8 cellular contexts compared by ENCODE assay signal in genomic region chr2:99066075-99066557, GRCh38.
DNase-seq lines count a peak whose midpoint lies in the region; ATAC-seq and TF ChIP-seq lines count a peak whose summit lies in the region.

No MANE protein-coding gene starts in this region.

- peak; percentile 44 for ATAC-seq in HG02678 (IDR thresholded peaks at IDR 0.05; ENCODE audit: unreplicated experiment)
- peak; percentile 88 for ATAC-seq in SK-N-SH treated with all-trans-retinoic acid at 6 μM for 48 hours
- ATAC-seq in omental fat pad (ENCODE audit: low FRiP score) = peak; percentile 68

- TF ChIP-seq CTCF in GM12875 (IDR thresholded peaks at IDR 0.05; ENCODE audit: borderline replicate concordance, insufficient read depth, low read depth, low read length) = peak; percentile 18; the same call in 1 of the 2 replicates
- TF ChIP-seq CTCF in omental fat pad (IDR thresholded peaks at IDR 0.05) = no peak

- DNase-seq in AG08395 (ENCODE audit: low spot score) (peak; percentile 33), NAMALWA (ENCODE audit: low spot score) (peak; percentile 76), fibroblast of gingiva (ENCODE audit: low read depth) (peak; percentile 37), omental fat pad (ENCODE audit: low spot score) (no peak)
- DNase-seq in activated effector memory CD4-positive, alpha-beta T cell treated with anti-CD3 and anti-CD28 coated beads, Interleukin-2, amount 50 U/mL, for 16 hours = no peak

- H3K4me3 ChIP-seq in GM12875 (ENCODE audit: low read depth, low read length) = no peak overlapping the region

TF ChIP-seq in SK-N-SH treated with all-trans-retinoic acid at 6 μM for 48 hours, 23 proteins besides CTCF, POLR2A, EP300 and RAD21:
- TF ChIP-seq ESRRG (CRISPR knock-in tag; IDR thresholded peaks at IDR 0.05) = no peak
- TF ChIP-seq CSDC2 (CRISPR knock-in tag; IDR thresholded peaks at IDR 0.05) = no peak
- TF ChIP-seq ZNF8 (CRISPR knock-in tag; IDR thresholded peaks at IDR 0.05) = no peak
- TF ChIP-seq OSR1 (CRISPR knock-in tag; IDR thresholded peaks at IDR 0.05) = no peak
- TF ChIP-seq CSRNP3 (CRISPR knock-in tag; IDR thresholded peaks at IDR 0.05) = no peak
- no peak for TF ChIP-seq POU6F1 (CRISPR knock-in tag; IDR thresholded peaks at IDR 0.05; ENCODE audit: borderline replicate concordance, low read depth)
- no peak for TF ChIP-seq TCF4 (CRISPR knock-in tag; IDR thresholded peaks at IDR 0.05; ENCODE audit: borderline replicate concordance)

Comparison
In these comparisons a context has a peak if more than half of its experiments do, and no peak if none do; other contexts are left out.
1. DNase-seq: peak in AG08395 (single experiment), NAMALWA (single experiment) and fibroblast of gingiva (single experiment); none in omental fat pad (single experiment) and activated effector memory CD4-positive, alpha-beta T cell treated with anti-CD3 and anti-CD28 coated beads, Interleukin-2, amount 50 U/mL, for 16 hours (single experiment).
2. Peak in every context shown above with its lines, with median percentiles within 50 percentile points of each other: ATAC-seq.